In the genomic region with DNA sequence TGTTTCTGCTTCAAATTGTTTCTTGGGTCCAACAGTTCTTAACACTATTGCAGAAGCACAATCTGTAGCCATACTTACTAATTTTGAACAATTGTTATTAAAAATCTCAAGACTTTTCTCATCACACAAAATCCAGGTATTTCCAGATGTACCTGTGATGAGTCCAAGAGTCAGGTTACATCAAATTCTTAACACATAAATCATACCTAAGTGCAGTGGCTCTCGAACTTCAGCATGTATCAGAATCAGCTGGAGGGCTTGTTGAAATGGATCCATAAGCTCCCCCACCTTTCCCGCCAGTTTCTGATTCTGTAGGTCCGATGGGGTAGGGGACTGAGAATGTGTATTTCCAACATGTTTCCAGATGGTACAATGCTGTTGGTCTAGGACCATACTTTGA, we compare ENCODE assay signal across 28 cellular contexts.
"Had no signal": no experiment of that assay in that cellular context is flagged by ENCODE, and none has a peak within 500 bp of the region (broad histone marks: within the 10 kb centered on the region; RNA-seq: fewer than 3 reads in every experiment).

No MANE protein-coding gene starts in this region.

- DNase-seq: activated CD4-positive, alpha-beta memory T cell treated with anti-CD3 and anti-CD28 coated beads for 36 hours; activated CD4-positive, alpha-beta T cell treated with anti-CD3 and anti-CD28 coated beads for 36 hours; activated CD4-positive, alpha-beta T cell treated with anti-CD3 and anti-CD28 coated beads, Interleukin-2, amount 10 ng/mL, durations not matched to agents 24 days and 14 days; activated CD4-positive, CD25-positive, alpha-beta regulatory T cell; activated CD4-positive, CD25-positive, alpha-beta regulatory T cell treated with anti-CD3 and anti-CD28 coated beads, Interleukin-2, amount 50 U/mL, for 72 hours; activated CD8-positive, alpha-beta memory T cell treated with anti-CD3 and anti-CD28 coated beads, Interleukin-2, amount 10 ng/mL, durations not matched to agents 7 days and 5 days; activated CD8-positive, alpha-beta memory T cell treated with anti-CD3 and anti-CD28 coated beads, Interleukin-2, amount 50 U/mL, for 4 hours; activated CD8-positive, alpha-beta T cell treated with anti-CD3 and anti-CD28 coated beads, Interleukin-2, amount 10 ng/mL, durations not matched to agents 7 days and 5 days; activated effector memory CD4-positive, alpha-beta T cell treated with anti-CD3 and anti-CD28 coated beads, Interleukin-2, amount 50 U/mL, for 16 hours; activated naive CD4-positive, alpha-beta T cell treated with anti-CD3 and anti-CD28 coated beads for 36 hours; activated naive CD8-positive, alpha-beta T cell treated with anti-CD3 and anti-CD28 coated beads for 36 hours; activated naive CD8-positive, alpha-beta T cell treated with anti-CD3 and anti-CD28 coated beads, Interleukin-2, amount 50 U/mL, for 24 hours; activated T-cell treated with anti-CD3 and anti-CD28 coated beads, Interleukin-2, amount 50 U/mL, for 1 hour; activated T-cell treated with anti-CD3 and anti-CD28 coated beads, Interleukin-2, amount 50 U/mL, for 48 hours; central memory CD4-positive, alpha-beta T cell; cerebellar nuclear complex; colonic mucosa; effector CD8-positive, alpha-beta T cell; gastrocnemius medialis; glutamatergic neuron; heart left ventricle; T-helper 2 cell had no signal

- FAIRE-seq: endometrium, endothelial cell of umbilical vein had no signal

- H3K4me3 ChIP-seq: ascending aorta, breast epithelium, cardiac muscle cell, colonic mucosa, gastrocnemius medialis, heart left ventricle had no signal

- H3K27ac ChIP-seq: ascending aorta, cardiac muscle cell, colonic mucosa, gastrocnemius medialis, heart left ventricle had no signal

- ATAC-seq: activated CD4-positive, alpha-beta T cell treated with anti-CD3 and anti-CD28 coated beads for 36 hours; activated CD8-positive, alpha-beta memory T cell treated with anti-CD3 and anti-CD28 coated beads, Interleukin-2, amount 10 ng/mL, durations not matched to agents 7 days and 5 days; activated CD8-positive, alpha-beta T cell treated with anti-CD3 and anti-CD28 coated beads, Interleukin-2, amount 10 ng/mL, durations not matched to agents 7 days and 5 days; activated naive CD8-positive, alpha-beta T cell treated with anti-CD3 and anti-CD28 coated beads, Interleukin-2, amount 50 U/mL, for 24 hours; esophagus mucosa; gastrocnemius medialis; heart left ventricle had no signal
